ENCODE assay signal across 8 cellular contexts in the genomic region with DNA sequence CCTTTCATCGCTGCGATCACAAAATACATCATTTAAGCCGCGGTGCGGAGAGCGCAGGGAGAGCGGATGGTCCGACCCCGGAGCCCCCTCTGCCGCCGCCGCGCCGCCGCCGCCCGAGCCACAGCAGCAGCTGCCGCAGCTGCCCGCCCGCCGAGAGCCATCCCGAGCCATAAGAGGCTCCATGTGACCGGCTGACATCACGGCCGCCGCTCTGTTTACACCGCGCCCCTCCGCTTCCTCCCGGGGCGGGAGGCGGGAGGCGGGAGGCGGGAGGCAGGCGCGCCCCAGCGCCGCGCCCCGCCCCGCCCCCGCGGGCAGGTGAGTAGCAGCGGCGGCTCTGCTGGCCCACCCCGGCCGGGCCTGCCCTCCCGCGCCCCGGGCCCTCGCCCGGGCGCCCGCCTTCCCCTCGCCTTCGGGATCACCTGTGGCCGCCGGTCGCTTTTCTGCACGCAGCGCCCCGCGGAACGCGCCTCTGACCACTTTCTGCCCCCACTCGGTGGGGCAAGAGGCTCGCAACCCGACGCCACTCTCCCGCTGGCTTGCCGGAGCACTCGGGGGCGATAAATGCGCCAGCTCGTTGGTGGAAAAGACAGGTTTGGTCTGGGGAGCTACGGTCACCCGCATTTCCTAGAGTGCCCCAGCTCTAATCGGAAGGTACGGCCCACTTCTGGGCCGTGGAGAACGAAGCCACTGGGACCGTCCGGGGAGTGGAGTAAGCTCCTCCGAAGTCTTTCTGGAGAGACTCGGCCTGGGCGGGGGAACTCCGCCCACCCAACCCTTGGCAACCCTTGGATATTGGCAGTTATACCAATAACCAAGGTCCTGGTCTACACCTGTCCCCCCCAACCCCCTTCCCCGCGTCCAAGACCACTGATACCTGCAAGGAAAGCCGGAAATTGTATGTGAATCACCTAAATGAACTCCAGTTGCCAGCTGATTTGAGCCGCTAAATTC.
DNase-seq lines count a peak whose midpoint lies in the region; ATAC-seq and TF ChIP-seq lines count a peak whose summit lies in the region.

No MANE protein-coding gene starts in this region.

- TF ChIP-seq CTCF in CD4-positive, alpha-beta T cell (IDR thresholded peaks at IDR 0.05), result no peak
- no peak for TF ChIP-seq CTCF in OCI-LY7 (conservative IDR thresholded peaks at IDR 0.05; ENCODE audit: low read length)
- TF ChIP-seq CTCF in fibroblast of lung (conservative IDR thresholded peaks at IDR 0.05 in 1 of 2, IDR thresholded peaks at IDR 0.05 in 1 of 2; ENCODE audit: low read depth in 1 of 2, low read length in 2 of 2), result no peak
- no peak for TF ChIP-seq CTCF in natural killer cell (IDR thresholded peaks at IDR 0.05)

- no peaks in the 10 kb centered on the region for H3K9me2 ChIP-seq in OCI-LY7 (ENCODE audit: insufficient read depth, low read length)

- peak overlapping the region; percentile 85 for H3K27ac Mint-ChIP-seq in CD4-positive, alpha-beta T cell
- peak overlapping the region; percentile 93 for H3K27ac Mint-ChIP-seq in natural killer cell

- CTCF ChIA-PET in CD4-positive, alpha-beta T cell (lab: Charles Lee), result interaction anchor here (0.8 to 3.3 kb wide), 13 partner anchors 9 to 324 kb away, joined by 3 to 13 read pairs (median 4); no protein-coding TSS in a partner anchor
- CTCF ChIA-PET in OCI-LY7 (lab: Charles Lee; ENCODE audit: unreplicated experiment), result interaction anchor here (0.6 to 1.0 kb wide), 3 partner anchors 28 to 90 kb away, joined by 3 to 4 read pairs (median 3); no protein-coding TSS in a partner anchor

- H3K79me2 ChIP-seq in OCI-LY7 (ENCODE audit: insufficient read depth, low read depth, low read length) (no peaks in the 10 kb centered on the region), fibroblast of lung (ENCODE audit: control insufficient read depth, insufficient read depth, low read length) (no peaks in the 10 kb centered on the region)

- peak overlapping the region; percentile 90 for H3K27ac ChIP-seq in CD4-positive, alpha-beta T cell (ENCODE audit: low read depth, low read length)
- H3K27ac ChIP-seq in OCI-LY7 (ENCODE audit: low read depth, low read length, poor library complexity, severe bottlenecking) (no peak overlapping the region), fibroblast of lung (ENCODE audit: insufficient read depth, low read length) (no peak overlapping the region)

- H3K9me3 ChIP-seq in CD4-positive, alpha-beta T cell (ENCODE audit: control insufficient read depth, low read length), result no peaks in the 10 kb centered on the region
- H3K9me3 ChIP-seq in OCI-LY7 (ENCODE audit: low read length) (no peaks in the 10 kb centered on the region), fibroblast of lung (ENCODE audit: control insufficient read depth, insufficient read depth, low read depth, low read length) (no peaks in the 10 kb centered on the region)

- H2AFZ ChIP-seq in OCI-LY7 (ENCODE audit: low read length), result peak overlapping the region; percentile 61; the same call in 1 of the 2 replicates
- H2AFZ ChIP-seq in fibroblast of lung (ENCODE audit: low read length), result peak overlapping the region; percentile 51

- peak; percentile 81 for ATAC-seq in CD4-positive, alpha-beta T cell (ENCODE audit: poor library complexity)
- ATAC-seq in GM19463 (IDR thresholded peaks at IDR 0.05; ENCODE audit: unreplicated experiment) (peak; percentile 83), natural killer cell (peak; percentile 81 to 93 (median 87))

- H3K9me3 Mint-ChIP-seq in CD4-positive, alpha-beta T cell, result no peaks in the 10 kb centered on the region
- no peaks in the 10 kb centered on the region for H3K9me3 Mint-ChIP-seq in natural killer cell

- POLR2A ChIA-PET in CD4-positive, alpha-beta T cell (lab: Charles Lee), result interaction anchor here (0.6 to 5.8 kb wide), 32 partner anchors 8 to 935 kb away, joined by 3 to 88 read pairs (median 4); a partner anchor contains a TSS
- POLR2A ChIA-PET in OCI-LY7 (lab: Charles Lee), result interaction anchor here (0.5 to 1.0 kb wide), 3 partner anchors 72 to 876 kb away, joined by 3 to 4 read pairs (median 3); no protein-coding TSS in a partner anchor

- no peaks in the 10 kb centered on the region for H3K27me3 ChIP-seq in CD4-positive, alpha-beta T cell (ENCODE audit: control insufficient read depth, insufficient read depth, low read length)
- H3K27me3 ChIP-seq in fibroblast of lung (ENCODE audit: control insufficient read depth, insufficient read depth, low read length), result no peaks in the 10 kb centered on the region

- H4K20me1 ChIP-seq in OCI-LY7 (ENCODE audit: insufficient read depth, low read length), result no peaks in the 10 kb centered on the region
- no peaks in the 10 kb centered on the region for H4K20me1 ChIP-seq in fibroblast of lung (ENCODE audit: control insufficient read depth, extremely low read depth, insufficient read depth, low read length)

- no peaks in the 10 kb centered on the region for H3K36me3 ChIP-seq in OCI-LY7 (ENCODE audit: insufficient read depth, low read length)
- no peaks in the 10 kb centered on the region for H3K36me3 ChIP-seq in fibroblast of lung (ENCODE audit: control insufficient read depth, insufficient read depth, low read length)

- BruUV-seq in OCI-LY7 (replicated peaks; lab: Mats Ljungman, UMichigan), result no TSS peak

- H3K4me3 ChIP-seq in OCI-LY7 (ENCODE audit: low read depth, low read length, poor library complexity, severe bottlenecking) (peak overlapping the region; percentile 73), fibroblast of lung (replicated peaks in 1 of 4; ENCODE audit: control extremely low read depth in 1 of 4, insufficient read depth in 1 of 4, low read depth in 3 of 4, low read length in 4 of 4) (peak overlapping the region; percentile 29 to 79 (median 72))

- peaks cover 39% of the 10 kb centered on the region for H3K4me1 Mint-ChIP-seq in CD4-positive, alpha-beta T cell (ENCODE audit: low read depth)
- peaks cover 38 to 51% of the 10 kb centered on the region in 2 donors for H3K4me1 Mint-ChIP-seq in natural killer cell

- intact Hi-C loops in CD4-positive, alpha-beta T cell (cut with DNase I, micrococcal nuclease), result loop anchor here (1.0 to 5.0 kb wide), 3 partner anchors 12 to 250 kb away; no protein-coding TSS in a partner anchor
- intact Hi-C loops in OCI-LY7 (cut with micrococcal nuclease; ENCODE audit: unreplicated experiment), result loop anchor here (5.0 kb wide), 1 partner anchor 60 kb away; no protein-coding TSS in a partner anchor
- intact Hi-C loops in natural killer cell (cut with micrococcal nuclease), result loop anchor here (1.0 to 5.0 kb wide), 2 partner anchors 55 to 113 kb away; a partner anchor contains a TSS

- peak; percentile 75 to 89 (median 83) for DNase-seq in CD4-positive, alpha-beta T cell
- peak; percentile 63 for DNase-seq in HPDE6-E6E7 (ENCODE audit: extremely low spot score)
- peak; percentile 78 for DNase-seq in OCI-LY7 (ENCODE audit: low spot score)
- peak; percentile 82 for DNase-seq in activated T-helper 1 cell treated with Interleukin-2 at 50 U/mL for 16 hours (ENCODE audit: low read depth)
- DNase-seq in fibroblast of lung (ENCODE audit: low read depth in 2 of 2), result peak; percentile 48 to 60
- DNase-seq in natural killer cell, result peak; percentile 73
- peak; percentile 82 for DNase-seq in stimulated activated naive CD4-positive, alpha-beta T cell treated with Interleukin-2 at 50 U/mL for 16 hours (lab: John Stamatoyannopoulos, UW)

- peaks cover 23% of the 10 kb centered on the region for H3K36me3 Mint-ChIP-seq in CD4-positive, alpha-beta T cell (ENCODE audit: low read depth)
- H3K36me3 Mint-ChIP-seq in natural killer cell, result peaks cover 4% of the 10 kb centered on the region

- peak overlapping the region; percentile 82 for H3K4me3 Mint-ChIP-seq in CD4-positive, alpha-beta T cell
- H3K4me3 Mint-ChIP-seq in natural killer cell, result peak overlapping the region; percentile 91

- H3K27me3 Mint-ChIP-seq in CD4-positive, alpha-beta T cell, result no peaks in the 10 kb centered on the region
- H3K27me3 Mint-ChIP-seq in natural killer cell (ENCODE audit: low read depth in 2 of 2), result no peaks in the 10 kb centered on the region

- H3K4me1 ChIP-seq in OCI-LY7 (ENCODE audit: insufficient read depth, low read length, poor library complexity, severe bottlenecking), result peaks cover 17% of the 10 kb centered on the region
- H3K4me1 ChIP-seq in fibroblast of lung (ENCODE audit: control insufficient read depth, extremely low read depth, insufficient read depth, low read length), result no peaks in the 10 kb centered on the region

- H3K9ac ChIP-seq in fibroblast of lung (ENCODE audit: insufficient read depth, low read length), result no peak overlapping the region

- H3K4me2 ChIP-seq in OCI-LY7 (ENCODE audit: low read length), result peak overlapping the region; percentile 88
- H3K4me2 ChIP-seq in fibroblast of lung (ENCODE audit: extremely low read depth, insufficient read depth, low read length), result peak overlapping the region; percentile 66
